Comparison of ENCODE assay signal across 8 cellular contexts in the genomic region with DNA sequence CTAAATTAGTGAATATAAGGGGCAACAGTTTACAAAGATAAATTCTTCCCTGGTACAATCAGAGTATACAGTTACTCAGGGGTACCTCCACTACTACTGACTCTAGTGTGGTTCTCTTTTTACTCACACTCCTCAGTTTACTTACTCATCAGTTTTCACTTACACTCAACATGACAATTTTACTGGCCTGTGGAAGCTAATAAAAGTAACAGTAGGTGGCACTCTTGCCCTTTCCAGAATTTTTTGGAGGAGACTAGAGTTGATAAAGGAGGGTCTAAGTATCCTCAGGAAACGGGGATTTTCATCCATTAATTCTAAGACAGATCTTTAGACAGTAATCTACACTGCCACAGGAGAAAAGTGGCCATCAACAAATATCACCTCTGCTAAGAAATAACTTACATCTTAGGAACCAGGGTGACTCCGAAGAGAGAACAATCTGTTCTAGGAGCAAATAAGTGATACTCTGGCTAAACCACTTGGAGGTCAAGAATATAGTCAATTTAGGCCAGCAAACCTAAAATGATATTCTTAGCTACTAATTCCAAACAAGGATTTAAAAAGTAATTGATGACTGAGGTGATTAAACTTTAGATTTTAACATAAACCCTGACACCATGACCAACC.
DNase-seq lines count a peak whose midpoint lies in the region; ATAC-seq, FAIRE-seq and TF ChIP-seq lines count a peak whose summit lies in the region.

No MANE protein-coding gene starts in this region.

- TF ChIP-seq CTCF in BJ (IDR thresholded peaks at IDR 0.05; ENCODE audit: insufficient read depth, low read depth, low read length), result peak; percentile 72
- peak; percentile 62 for TF ChIP-seq CTCF in brain microvascular endothelial cell (IDR thresholded peaks at IDR 0.05; ENCODE audit: low read depth, low read length, missing control alignments)

- in situ Hi-C loops in brain microvascular endothelial cell (cut with HindIII; ENCODE audit: low pct_ligation_motif_present, low sequenced_read_pairs), result no loop called here

- peak; percentile 92 for ATAC-seq in stimulated activated naive CD8-positive, alpha-beta T cell treated with anti-CD3 and anti-CD28 coated beads, Interleukin-15, Interleukin-2, amounts not matched to agents 100 U/mL and 50 U/mL, for 24 hours
- ATAC-seq in GM21619 (IDR thresholded peaks at IDR 0.05; ENCODE audit: unreplicated experiment), result no peak

- TF ChIP-seq POLR2A in GM12891 (IDR thresholded peaks at IDR 0.05; ENCODE audit: low read depth, low read length), result no peak

- CTCF ChIA-PET in BJ (lab: Yijun Ruan, JAX), result interaction anchor here (0.6 to 3.1 kb wide), 37 partner anchors 9 to 721 kb away, joined by 3 to 8 read pairs (median 4); no protein-coding TSS in a partner anchor

- peaks cover 1% of the 10 kb centered on the region; the same call in 1 of the 2 replicates for H3K36me3 ChIP-seq in BJ (ENCODE audit: control insufficient read depth, insufficient read depth, low read length)
- peaks cover 11% of the 10 kb centered on the region for H3K36me3 ChIP-seq in brain microvascular endothelial cell (replicated peaks)

- H3K27me3 ChIP-seq in BJ (ENCODE audit: control insufficient read depth, insufficient read depth, low read length) (no peaks in the 10 kb centered on the region), brain microvascular endothelial cell (replicated peaks) (no peaks in the 10 kb centered on the region)

- POLR2A ChIA-PET in BJ (lab: Charles Lee), result no interaction called here

- no peak overlapping the region for H3K27ac ChIP-seq in brain microvascular endothelial cell

- FAIRE-seq in GM12891 (lab: Jason Lieb, UNC), result peak; percentile 65

- DNase-seq in BJ (ENCODE audit: low read depth) (no peak), GM12891 (ENCODE audit: insufficient read length, low spot score) (peak; percentile 15), NCI-H345 (lab: John Stamatoyannopoulos, UW) (peak; percentile 35), brain microvascular endothelial cell (peak; percentile 53), iris pigment epithelial cell (ENCODE audit: low read depth) (peak; percentile 55), HK-2 (ENCODE audit: unreplicated experiment) (no peak)
- DNase-seq in stimulated activated naive CD8-positive, alpha-beta T cell treated with anti-CD3 and anti-CD28 coated beads, Interleukin-15, Interleukin-2, amounts not matched to agents 100 U/mL and 50 U/mL, for 24 hours, result peak; percentile 6

- H3K4me3 ChIP-seq in BJ (ENCODE audit: low read depth, low read length) (no peak overlapping the region), brain microvascular endothelial cell (ENCODE audit: low read depth, low read length) (no peak overlapping the region)

TF ChIP-seq in GM12891, 5 proteins besides CTCF, POLR2A, EP300 and RAD21:
- no peak for TF ChIP-seq POLR2AphosphoS5 (IDR thresholded peaks at IDR 0.05; ENCODE audit: low read depth, low read length)
- no peak for TF ChIP-seq SPI1 (IDR thresholded peaks at IDR 0.05; ENCODE audit: low read depth, low read length)

Comparison
In these comparisons a context has a peak if more than half of its experiments do, and no peak if none do; other contexts are left out.
1. DNase-seq: peak in GM12891 (single experiment), NCI-H345 (single experiment), brain microvascular endothelial cell (single experiment), iris pigment epithelial cell (single experiment) and stimulated activated naive CD8-positive, alpha-beta T cell treated with anti-CD3 and anti-CD28 coated beads, Interleukin-15, Interleukin-2, amounts not matched to agents 100 U/mL and 50 U/mL, for 24 hours (single experiment); none in BJ (single experiment) and HK-2 (single experiment).